ENCODE assay signal across 25 cellular contexts in the genomic region with DNA sequence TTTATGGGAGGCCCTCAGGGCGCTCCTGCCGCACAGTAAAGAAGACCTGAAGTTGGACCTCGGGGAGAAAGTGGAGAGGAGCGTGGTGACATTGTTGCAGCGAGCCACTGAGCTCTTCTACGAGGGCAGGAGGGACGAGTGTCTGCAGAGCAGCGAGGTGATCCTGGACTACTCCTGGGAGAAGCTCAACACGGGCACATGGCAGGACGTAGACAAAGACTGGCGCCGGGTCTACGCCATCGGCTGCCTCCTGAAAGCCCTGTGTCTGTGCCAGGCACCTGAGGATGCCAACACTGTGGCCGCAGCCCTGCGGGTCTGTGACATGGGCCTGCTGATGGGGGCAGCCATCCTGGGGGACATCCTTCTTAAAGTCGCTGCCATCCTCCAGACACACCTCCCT.
"Had no signal": no experiment of that assay in that cellular context is flagged by ENCODE, and none has a peak within 500 bp of the region (broad histone marks: within the 10 kb centered on the region; RNA-seq: fewer than 3 reads in every experiment).

No MANE protein-coding gene starts in this region.

- H3K27me3 ChIP-seq: ascending aorta, brain microvascular endothelial cell had no signal

- H3K4me3 ChIP-seq: ascending aorta had no signal

- ATAC-seq: activated CD4-positive, alpha-beta T cell treated with anti-CD3 and anti-CD28 coated beads for 36 hours; activated CD8-positive, alpha-beta memory T cell treated with anti-CD3 and anti-CD28 coated beads, Interleukin-2, amount 10 ng/mL, durations not matched to agents 7 days and 5 days; esophagus mucosa; T-cell had no signal

- H3K27ac Mint-ChIP-seq: activated CD4-positive, alpha-beta memory T cell treated with anti-CD3 and anti-CD28 coated beads, Interleukin-2, amount 10 ng/mL, durations not matched to agents 7 days and 5 days; activated CD4-positive, alpha-beta T cell treated with anti-CD3 and anti-CD28 coated beads for 36 hours; activated CD4-positive, alpha-beta T cell treated with anti-CD3 and anti-CD28 coated beads, Interleukin-2, amount 10 ng/mL, durations not matched to agents 24 days and 14 days; activated naive CD4-positive, alpha-beta T cell treated with anti-CD3 and anti-CD28 coated beads for 36 hours; activated naive CD4-positive, alpha-beta T cell treated with anti-CD3 and anti-CD28 coated beads, Interleukin-2, amount 50 U/mL, for 24 hours; activated T-helper 1 cell treated with anti-CD3 and anti-CD28 coated beads, Interleukin-12 subunit alpha, Interleukin-12 subunit beta, Interleukin-2, Interleukin-4 antibody, amounts not matched to agents 30 ng/mL and 10 ng/mL and 1 ng/mL, durations not matched to agents 14 hours and 24 hours and 36 hours; activated T-helper 2 cell treated with anti-CD3 and anti-CD28 coated beads, Interferon-gamma antibody, Interleukin-2, Interleukin-4, amounts not matched to agents 10 μg/mL and 5 μg/mL and 100 μg/mL, durations not matched to agents 14 hours and 24 hours and 36 hours; T-helper 1 cell treated with Interleukin-12 subunit alpha and Interleukin-12 subunit beta and Interleukin-4 antibody, amounts not matched to agents 30 μg/mL and 1 μg/mL, for 36 hours had no signal

- H3K27me3 Mint-ChIP-seq: activated CD4-positive, alpha-beta memory T cell treated with anti-CD3 and anti-CD28 coated beads, Interleukin-2, amount 10 ng/mL, durations not matched to agents 7 days and 5 days; activated CD4-positive, alpha-beta T cell treated with anti-CD3 and anti-CD28 coated beads for 36 hours; activated CD4-positive, alpha-beta T cell treated with anti-CD3 and anti-CD28 coated beads, Interleukin-2, amount 10 ng/mL, durations not matched to agents 24 days and 14 days; activated CD8-positive, alpha-beta memory T cell treated with anti-CD3 and anti-CD28 coated beads, Interleukin-2, amount 10 ng/mL, durations not matched to agents 7 days and 5 days; activated naive CD4-positive, alpha-beta T cell treated with anti-CD3 and anti-CD28 coated beads, Interleukin-2, amount 50 U/mL, for 24 hours; activated naive CD8-positive, alpha-beta T cell treated with anti-CD3 and anti-CD28 coated beads for 36 hours; T-cell had no signal

- H3K4me1 ChIP-seq: ascending aorta had no signal

- H3K27ac ChIP-seq: ascending aorta, brain microvascular endothelial cell had no signal

- H3K4me3 Mint-ChIP-seq: activated CD4-positive, alpha-beta memory T cell treated with anti-CD3 and anti-CD28 coated beads, Interleukin-2, amount 10 ng/mL, durations not matched to agents 7 days and 5 days; activated CD4-positive, alpha-beta T cell treated with anti-CD3 and anti-CD28 coated beads for 36 hours; activated CD4-positive, alpha-beta T cell treated with anti-CD3 and anti-CD28 coated beads, Interleukin-2, amount 10 ng/mL, durations not matched to agents 24 days and 14 days; activated CD8-positive, alpha-beta memory T cell treated with anti-CD3 and anti-CD28 coated beads, Interleukin-2, amount 10 ng/mL, durations not matched to agents 7 days and 5 days; activated naive CD4-positive, alpha-beta T cell treated with anti-CD3 and anti-CD28 coated beads for 36 hours; activated naive CD4-positive, alpha-beta T cell treated with anti-CD3 and anti-CD28 coated beads, Interleukin-2, amount 50 U/mL, for 24 hours; activated naive CD8-positive, alpha-beta T cell treated with anti-CD3 and anti-CD28 coated beads for 36 hours; activated T-helper 1 cell treated with anti-CD3 and anti-CD28 coated beads, Interleukin-12 subunit alpha, Interleukin-12 subunit beta, Interleukin-2, Interleukin-4 antibody, amounts not matched to agents 30 ng/mL and 10 ng/mL and 1 ng/mL, durations not matched to agents 14 hours and 24 hours and 36 hours; T-cell; T-helper 1 cell treated with Interleukin-12 subunit alpha and Interleukin-12 subunit beta and Interleukin-4 antibody, amounts not matched to agents 30 μg/mL and 1 μg/mL, for 36 hours had no signal

- H3K9me3 ChIP-seq: ascending aorta had no signal

- DNase-seq: activated CD4-positive, alpha-beta memory T cell treated with anti-CD3 and anti-CD28 coated beads, Interleukin-2, amount 10 ng/mL, durations not matched to agents 7 days and 5 days; activated CD4-positive, alpha-beta T cell treated with anti-CD3 and anti-CD28 coated beads for 36 hours; activated CD4-positive, alpha-beta T cell treated with anti-CD3 and anti-CD28 coated beads, Interleukin-2, amount 10 ng/mL, durations not matched to agents 24 days and 14 days; activated CD4-positive, CD25-positive, alpha-beta regulatory T cell; activated CD4-positive, CD25-positive, alpha-beta regulatory T cell treated with anti-CD3 and anti-CD28 coated beads, Interleukin-2, amount 50 U/mL, for 72 hours; activated CD8-positive, alpha-beta memory T cell treated with anti-CD3 and anti-CD28 coated beads, Interleukin-2, amount 10 ng/mL, durations not matched to agents 7 days and 5 days; activated CD8-positive, alpha-beta memory T cell treated with anti-CD3 and anti-CD28 coated beads, Interleukin-2, amount 50 U/mL, for 4 hours; activated effector memory CD4-positive, alpha-beta T cell treated with anti-CD3 and anti-CD28 coated beads, Interleukin-2, amount 50 U/mL, for 16 hours; activated naive CD4-positive, alpha-beta T cell treated with anti-CD3 and anti-CD28 coated beads for 36 hours; activated naive CD8-positive, alpha-beta T cell treated with anti-CD3 and anti-CD28 coated beads for 36 hours; activated T-cell treated with anti-CD3 and anti-CD28 coated beads, Interleukin-2, amount 50 U/mL, for 1 hour; activated T-cell treated with anti-CD3 and anti-CD28 coated beads, Interleukin-2, amount 50 U/mL, for 48 hours; brain microvascular endothelial cell; caudate nucleus; effector CD8-positive, alpha-beta T cell; foreskin fibroblast; head of caudate nucleus; hippocampal formation; T-cell had no signal

- H3K9me3 Mint-ChIP-seq: activated CD4-positive, alpha-beta memory T cell treated with anti-CD3 and anti-CD28 coated beads, Interleukin-2, amount 10 ng/mL, durations not matched to agents 7 days and 5 days; activated CD4-positive, alpha-beta T cell treated with anti-CD3 and anti-CD28 coated beads, Interleukin-2, amount 10 ng/mL, durations not matched to agents 24 days and 14 days; activated naive CD4-positive, alpha-beta T cell treated with anti-CD3 and anti-CD28 coated beads for 36 hours; activated naive CD4-positive, alpha-beta T cell treated with anti-CD3 and anti-CD28 coated beads, Interleukin-2, amount 50 U/mL, for 24 hours; activated naive CD8-positive, alpha-beta T cell treated with anti-CD3 and anti-CD28 coated beads for 36 hours; activated T-helper 1 cell treated with anti-CD3 and anti-CD28 coated beads, Interleukin-12 subunit alpha, Interleukin-12 subunit beta, Interleukin-2, Interleukin-4 antibody, amounts not matched to agents 30 ng/mL and 10 ng/mL and 1 ng/mL, durations not matched to agents 14 hours and 24 hours and 36 hours; activated T-helper 2 cell treated with anti-CD3 and anti-CD28 coated beads, Interferon-gamma antibody, Interleukin-2, Interleukin-4, amounts not matched to agents 10 μg/mL and 5 μg/mL and 100 μg/mL, durations not matched to agents 14 hours and 24 hours and 36 hours; T-cell; T-helper 1 cell treated with Interleukin-12 subunit alpha and Interleukin-12 subunit beta and Interleukin-4 antibody, amounts not matched to agents 30 μg/mL and 1 μg/mL, for 36 hours had no signal
